ENCODE assay signal across 2 cellular contexts in genomic region chr16:72126429-72126765, GRCh38.
TF ChIP-seq lines count a peak whose summit lies in the region.

No MANE protein-coding gene starts in this region.

TF ChIP-seq in H1, 55 proteins besides CTCF, POLR2A, EP300 and RAD21:
- TF ChIP-seq ZNF274 (IDR thresholded peaks at IDR 0.05; ENCODE audit: borderline replicate concordance, extremely low read depth, low read length), result no peak
- no peak for TF ChIP-seq ATF3 (IDR thresholded peaks at IDR 0.05; ENCODE audit: insufficient read depth, low read depth, low read length)
- no peak for TF ChIP-seq CBX8 (IDR thresholded peaks at IDR 0.05; ENCODE audit: borderline replicate concordance, low read depth, low read length)
- TF ChIP-seq RFX5 (IDR thresholded peaks at IDR 0.05; ENCODE audit: borderline replicate concordance, low read depth, low read length), result no peak
- TF ChIP-seq TEAD4 (IDR thresholded peaks at IDR 0.05; ENCODE audit: low read depth, low read length), result no peak
- TF ChIP-seq SRF (IDR thresholded peaks at IDR 0.05; ENCODE audit: low read depth, low read length), result no peak
- no peak for TF ChIP-seq NANOG (IDR thresholded peaks at IDR 0.05; ENCODE audit: insufficient read depth, low read depth, low read length, poor library complexity, severe bottlenecking)
- TF ChIP-seq JUND (IDR thresholded peaks at IDR 0.05; ENCODE audit: low read length), result no peak
- no peak for TF ChIP-seq HDAC2 (IDR thresholded peaks at IDR 0.05; ENCODE audit: borderline replicate concordance in 1 of 2, low read depth in 2 of 2, low read length in 2 of 2)
- TF ChIP-seq CHD2 (IDR thresholded peaks at IDR 0.05; ENCODE audit: low read length), result no peak
- no peak for TF ChIP-seq TAF1 (IDR thresholded peaks at IDR 0.05; ENCODE audit: low read depth, low read length)
TF ChIP-seq in H1: peak in this region for 0.

TF ChIP-seq in HepG2, 621 proteins besides CTCF, POLR2A, EP300 and RAD21:
- no peak for TF ChIP-seq ZNF350 (CRISPR knock-in tag; IDR thresholded peaks at IDR 0.05; ENCODE audit: borderline replicate concordance, low read depth)
- no peak for TF ChIP-seq ZNF549 (CRISPR knock-in tag; IDR thresholded peaks at IDR 0.05)
- TF ChIP-seq ZNF501 (CRISPR knock-in tag; IDR thresholded peaks at IDR 0.05), result no peak
- TF ChIP-seq ZNF776 (CRISPR knock-in tag; IDR thresholded peaks at IDR 0.05), result no peak
- no peak for TF ChIP-seq ZKSCAN5 (CRISPR knock-in tag; IDR thresholded peaks at IDR 0.05)
- no peak for TF ChIP-seq ZFP90 (CRISPR knock-in tag; IDR thresholded peaks at IDR 0.05; ENCODE audit: borderline replicate concordance)
- TF ChIP-seq HNF1A (IDR thresholded peaks at IDR 0.05; ENCODE audit: low read depth), result no peak
- TF ChIP-seq HNF1A (CRISPR knock-in tag; IDR thresholded peaks at IDR 0.05; ENCODE audit: borderline replicate concordance), result no peak
- no peak for TF ChIP-seq SMAD9 (CRISPR knock-in tag; IDR thresholded peaks at IDR 0.05)
- no peak for TF ChIP-seq SMC3 (IDR thresholded peaks at IDR 0.05; ENCODE audit: low read length)
- TF ChIP-seq RBM22 (optimal IDR thresholded peaks at IDR 0.05; ENCODE audit: low read length), result no peak
